ENCODE assay signal across 10 cellular contexts in genomic region chr5:181160755-181161533, GRCh38. TPM values are rescaled to one million over a fixed set of nuclear protein-coding genes. Genes with fewer than 3 reads are reported as not detected.
DNase-seq lines count a peak whose midpoint lies in the region; ATAC-seq and TF ChIP-seq lines count a peak whose summit lies in the region.
"Not testable (repeated sequence)": the region's sequence is repeated elsewhere in the genome, so short reads cannot be mapped to it uniquely, and the experiment has no call there.
"Had no signal": no experiment of that assay in that cellular context is flagged by ENCODE, and none has a peak within 500 bp of the region (broad histone marks: within the 10 kb centered on the region; RNA-seq: fewer than 3 reads in every experiment).

No MANE protein-coding gene starts in this region.

- RAD21 ChIA-PET in HCT116 (lab: Charles Lee; ENCODE audit: low non-redundant PET in 1 of 2, low total read pairs in 2 of 2, uncharacterized antibody in 2 of 2, unreplicated experiment in 2 of 2): not testable (repeated sequence)

- H3K9me2 ChIP-seq in HCT116 (ENCODE audit: insufficient read depth): not testable (repeated sequence)

- not testable (repeated sequence) for TF ChIP-seq RAD21 in HCT116 (IDR thresholded peaks at IDR 0.05; ENCODE audit: low read depth)

- CTCF ChIA-PET in CD8-positive, alpha-beta T cell (lab: Charles Lee): interaction anchor here (2.4 to 2.9 kb wide), 2 partner anchors 11 to 23 kb away, joined by 16 to 17 read pairs; no protein-coding TSS in a partner anchor
- CTCF ChIA-PET in HCT116 (lab: Charles Lee): interaction anchor here (1.3 kb wide), 1 partner anchor 12 kb away, joined by 5 read pairs; no protein-coding TSS in a partner anchor

- peaks cover 24% of the 10 kb centered on the region for H3K4me1 Mint-ChIP-seq in CD8-positive, alpha-beta T cell (ENCODE audit: low read depth)
- peaks cover 34% of the 10 kb centered on the region for H3K4me1 Mint-ChIP-seq in activated naive CD8-positive, alpha-beta T cell treated with anti-CD3 and anti-CD28 coated beads, Interleukin-2, amount 10 ng/mL, durations not matched to agents 7 days and 5 days
- H3K4me1 Mint-ChIP-seq in stimulated activated memory B cell treated with anti-CD40 and anti-IgM and Interleukin-4, amounts not matched to agents 10 μg/mL and 1 μg/mL and 100 μg/mL, for 72 hours: peaks cover 22% of the 10 kb centered on the region

- peak; percentile 23 for TF ChIP-seq POLR2A in HCT116 (IDR thresholded peaks at IDR 0.05; ENCODE audit: borderline replicate concordance, extremely low read depth, insufficient read depth, insufficient read length)

- not testable (repeated sequence) for H3K9me3 ChIP-seq in CD8-positive, alpha-beta T cell (ENCODE audit: low read length); HCT116 (ENCODE audit: control insufficient read depth in 1 of 2, insufficient read depth in 1 of 2, low read depth in 1 of 2, low read length in 2 of 2); WERI-Rb-1 (ENCODE audit: severe bottlenecking)

- peak overlapping the region; percentile 77 for H3K4me3 Mint-ChIP-seq in CD8-positive, alpha-beta T cell
- H3K4me3 Mint-ChIP-seq in activated naive CD8-positive, alpha-beta T cell treated with anti-CD3 and anti-CD28 coated beads, Interleukin-2, amount 10 ng/mL, durations not matched to agents 7 days and 5 days: peak overlapping the region; percentile 82
- peak overlapping the region; percentile 70 for H3K4me3 Mint-ChIP-seq in stimulated activated memory B cell treated with anti-CD40 and anti-IgM and Interleukin-4, amounts not matched to agents 10 μg/mL and 1 μg/mL and 100 μg/mL, for 72 hours

- POLR2A ChIA-PET in CD8-positive, alpha-beta T cell (lab: Charles Lee): interaction anchor here (0.6 to 1.2 kb wide), 2 partner anchors 15 to 29 kb away, joined by 3 read pairs; no protein-coding TSS in a partner anchor
- POLR2A ChIA-PET in HCT116 (lab: Charles Lee): interaction anchor here (0.7 kb wide), 1 partner anchor 12 kb away, joined by 3 read pairs; no protein-coding TSS in a partner anchor
- POLR2A ChIA-PET in activated naive CD8-positive, alpha-beta T cell treated with anti-CD3 and anti-CD28 coated beads, Interleukin-2, amount 10 ng/mL, durations not matched to agents 7 days and 5 days (lab: Charles Lee): interaction anchor here (1.0 to 1.2 kb wide), 5 partner anchors 10 to 29 kb away, joined by 3 to 4 read pairs (median 3); no protein-coding TSS in a partner anchor

- H3K79me2 ChIP-seq in HCT116 (ENCODE audit: insufficient read depth, low read length): not testable (repeated sequence)

- peaks cover 22% of the 10 kb centered on the region for H3K4me1 ChIP-seq in CD8-positive, alpha-beta T cell (ENCODE audit: insufficient read depth, low read length)
- peaks cover 12 to 34% of the 10 kb centered on the region in 2 experiments for H3K4me1 ChIP-seq in HCT116 (ENCODE audit: control insufficient read depth in 1 of 2, insufficient read depth in 2 of 2, low read length in 2 of 2)

- peak overlapping the region; percentile 93 for H3K27ac Mint-ChIP-seq in CD8-positive, alpha-beta T cell
- H3K27ac Mint-ChIP-seq in activated naive CD8-positive, alpha-beta T cell treated with anti-CD3 and anti-CD28 coated beads, Interleukin-2, amount 10 ng/mL, durations not matched to agents 7 days and 5 days: peak overlapping the region; percentile 95
- H3K27ac Mint-ChIP-seq in stimulated activated memory B cell treated with anti-CD40 and anti-IgM and Interleukin-4, amounts not matched to agents 10 μg/mL and 1 μg/mL and 100 μg/mL, for 72 hours: peak overlapping the region; percentile 78

- peak overlapping the region; percentile 74 for H3K27ac ChIP-seq in CD8-positive, alpha-beta T cell (ENCODE audit: low read depth, low read length)
- H3K27ac ChIP-seq in HCT116 (ENCODE audit: low read depth, low read length): peak overlapping the region; percentile 59
- H3K27ac ChIP-seq in WERI-Rb-1: not testable (repeated sequence)

- peak overlapping the region; percentile 57 for H3K9ac ChIP-seq in HCT116 (ENCODE audit: low read length)

- H4K20me1 ChIP-seq in HCT116 (ENCODE audit: insufficient read depth): not testable (repeated sequence)

- DNase-seq in CD8-positive, alpha-beta T cell: peak in 5 of 7 experiments; percentile 40 to 68 (median 55)
- DNase-seq in HCT116 (ENCODE audit: low read depth, low spot score): not testable (repeated sequence)
- DNase-seq in NCI-H345 treated with DMSO at 0.1 percent for 48 hours (lab: John Stamatoyannopoulos, UW; ENCODE audit: unreplicated experiment): peak; percentile 45
- peak; percentile 38 for DNase-seq in WERI-Rb-1
- peak; percentile 71 for DNase-seq in activated naive CD8-positive, alpha-beta T cell treated with anti-CD3 and anti-CD28 coated beads, Interleukin-2, amount 10 ng/mL, durations not matched to agents 7 days and 5 days
- DNase-seq in fibroblast of gingiva (ENCODE audit: low read depth): peak; percentile 53
- peak; percentile 64 for DNase-seq in midbrain (lab: John Stamatoyannopoulos, UW)

- intact Hi-C loops in CD8-positive, alpha-beta T cell (cut with DNase I, micrococcal nuclease): loop anchor here in 1 of 2 experiments (1.0 kb wide), 1 partner anchor 21 kb away; no protein-coding TSS in a partner anchor
- intact Hi-C loops in HCT116 (cut with micrococcal nuclease): not testable (repeated sequence)

- not testable (repeated sequence) for H3K36me3 ChIP-seq in CD8-positive, alpha-beta T cell (ENCODE audit: insufficient read depth, low read length); HCT116 (ENCODE audit: control insufficient read depth in 1 of 2, insufficient read depth in 2 of 2, low read length in 2 of 2); WERI-Rb-1

- peak overlapping the region; percentile 52 for H2AFZ ChIP-seq in HCT116 (ENCODE audit: low read depth, low read length, poor library complexity, severe bottlenecking)

- H3K27me3 ChIP-seq in CD8-positive, alpha-beta T cell (ENCODE audit: insufficient read depth, low read length); HCT116 (ENCODE audit: insufficient read depth, low read length); WERI-Rb-1 (ENCODE audit: insufficient read depth, low read depth, severe bottlenecking): not testable (repeated sequence)

- peaks cover 16% of the 10 kb centered on the region for H3K27me3 Mint-ChIP-seq in CD8-positive, alpha-beta T cell (ENCODE audit: low read depth)
- not testable (repeated sequence) for H3K27me3 Mint-ChIP-seq in activated naive CD8-positive, alpha-beta T cell treated with anti-CD3 and anti-CD28 coated beads, Interleukin-2, amount 10 ng/mL, durations not matched to agents 7 days and 5 days
- peaks cover 54% of the 10 kb centered on the region for H3K27me3 Mint-ChIP-seq in stimulated activated memory B cell treated with anti-CD40 and anti-IgM and Interleukin-4, amounts not matched to agents 10 μg/mL and 1 μg/mL and 100 μg/mL, for 72 hours

- peak; percentile 43 for ATAC-seq in CD8-positive, alpha-beta T cell
- not testable (repeated sequence) for ATAC-seq in HCT116
- ATAC-seq in activated naive CD8-positive, alpha-beta T cell treated with anti-CD3 and anti-CD28 coated beads, Interleukin-2, amount 10 ng/mL, durations not matched to agents 7 days and 5 days (ENCODE audit: low read depth): peak; percentile 29
- peak; percentile 48 for ATAC-seq in stimulated activated memory B cell treated with anti-CD40 and anti-IgM and Interleukin-4, amounts not matched to agents 10 μg/mL and 1 μg/mL and 100 μg/mL, for 72 hours

- H3K36me3 Mint-ChIP-seq in CD8-positive, alpha-beta T cell; activated naive CD8-positive, alpha-beta T cell treated with anti-CD3 and anti-CD28 coated beads, Interleukin-2, amount 10 ng/mL, durations not matched to agents 7 days and 5 days; stimulated activated memory B cell treated with anti-CD40 and anti-IgM and Interleukin-4, amounts not matched to agents 10 μg/mL and 1 μg/mL and 100 μg/mL, for 72 hours: not testable (repeated sequence)

- H3K4me2 ChIP-seq in HCT116 (ENCODE audit: low read length): peak overlapping the region; percentile 55

- not testable (repeated sequence) for H3K9me3 Mint-ChIP-seq in CD8-positive, alpha-beta T cell; activated naive CD8-positive, alpha-beta T cell treated with anti-CD3 and anti-CD28 coated beads, Interleukin-2, amount 10 ng/mL, durations not matched to agents 7 days and 5 days; stimulated activated memory B cell treated with anti-CD40 and anti-IgM and Interleukin-4, amounts not matched to agents 10 μg/mL and 1 μg/mL and 100 μg/mL, for 72 hours

- not testable (repeated sequence) for BruUV-seq in HCT116 (replicated peaks; lab: Mats Ljungman, UMichigan)

- H3K4me3 ChIP-seq in CD8-positive, alpha-beta T cell (ENCODE audit: low read depth, low read length): peak overlapping the region; percentile 54
- H3K4me3 ChIP-seq in HCT116 (replicated peaks in 1 of 2; ENCODE audit: low read depth in 1 of 2, low read length in 2 of 2); WERI-Rb-1 (ENCODE audit: low read depth, low read length): not testable (repeated sequence)

- TF ChIP-seq CTCF in CD8-positive, alpha-beta T cell (IDR thresholded peaks at IDR 0.05); HCT116 (IDR thresholded peaks at IDR 0.05 in 2 of 3, conservative IDR thresholded peaks at IDR 0.05 in 1 of 3; ENCODE audit: borderline replicate concordance in 1 of 3, insufficient read depth in 1 of 3, low read depth in 2 of 3, low read length in 2 of 3); WERI-Rb-1 (IDR thresholded peaks at IDR 0.05; ENCODE audit: low read depth, low read length): not testable (repeated sequence)

TF ChIP-seq in HCT116, 20 proteins besides CTCF, POLR2A, EP300 and RAD21:
- TF ChIP-seq SP1 (IDR thresholded peaks at IDR 0.05; ENCODE audit: low read depth) (peak; percentile 20), MAX (IDR thresholded peaks at IDR 0.05) (peak; percentile 52)

RNA-seq across cellular contexts. Expression of gene OR2V2, which starts 13.6 kb away (rescaled TPM):
- total RNA-seq in CD8-positive, alpha-beta T cell: not detected
- not detected for total RNA-seq in HCT116 (2021; ENCODE audit: unreplicated experiment)
- polyA plus RNA-seq in HCT116 (2012): 0.02 TPM in 1 of 2 replicates, not detected in the other
- total RNA-seq in activated naive CD8-positive, alpha-beta T cell treated with anti-CD3 and anti-CD28 coated beads, Interleukin-2, amount 10 ng/mL, durations not matched to agents 7 days and 5 days: not detected
- total RNA-seq: esophagus squamous epithelium, Right ventricle myocardium superior had no signal

RNA-seq across cellular contexts. Expression of gene OR2V1, which starts 30.0 kb away (rescaled TPM):
- total RNA-seq in CD8-positive, alpha-beta T cell: not detected
- not detected for total RNA-seq in HCT116 (2021; ENCODE audit: unreplicated experiment)
- 0.10 TPM in 1 of 2 replicates, not detected in the other for polyA plus RNA-seq in HCT116 (2012)
- total RNA-seq in activated naive CD8-positive, alpha-beta T cell treated with anti-CD3 and anti-CD28 coated beads, Interleukin-2, amount 10 ng/mL, durations not matched to agents 7 days and 5 days: not detected
- total RNA-seq: esophagus squamous epithelium, Right ventricle myocardium superior had no signal

RNA-seq across cellular contexts. Expression of gene TRIM7, which starts 44.1 kb away (rescaled TPM):
- total RNA-seq in CD8-positive, alpha-beta T cell: under 1 TPM; 0.72 to 0.95 TPM
- total RNA-seq in HCT116 (2021; ENCODE audit: unreplicated experiment): 30.2 TPM
- 21.9 and 25.3 TPM in 2 replicates for polyA plus RNA-seq in HCT116 (2012)
- 1 to 10 TPM; 2.5 to 2.6 TPM for total RNA-seq in activated naive CD8-positive, alpha-beta T cell treated with anti-CD3 and anti-CD28 coated beads, Interleukin-2, amount 10 ng/mL, durations not matched to agents 7 days and 5 days
